Comparison of ENCODE assay signal across 11 cellular contexts in the genomic region with DNA sequence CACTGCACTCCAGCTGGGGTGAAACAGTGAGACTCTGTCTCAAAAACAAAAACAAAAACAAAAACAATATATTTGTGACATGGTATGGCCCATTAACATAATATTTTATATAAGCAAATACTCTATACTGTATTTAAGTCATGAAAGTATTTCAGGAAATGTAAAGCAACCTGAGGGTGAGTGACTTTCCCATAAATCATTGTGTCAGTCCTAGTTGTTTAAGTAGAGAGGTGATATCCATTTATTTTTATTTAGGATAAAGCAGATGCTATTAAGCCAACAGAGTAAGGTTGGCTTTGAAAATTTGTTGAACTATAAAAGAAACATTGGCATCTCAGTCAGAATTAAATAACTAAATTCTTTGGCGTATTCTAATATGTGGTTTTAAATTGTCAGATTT.
"Had no signal": no experiment of that assay in that cellular context is flagged by ENCODE, and none has a peak within 500 bp of the region (broad histone marks: within the 10 kb centered on the region; RNA-seq: fewer than 3 reads in every experiment).

No MANE protein-coding gene starts in this region.

- H3K9me3 ChIP-seq: HAP-1 had no signal

- FAIRE-seq: H1, H54 had no signal

- ATAC-seq: GM23338, HCT116 had no signal

- H3K9ac ChIP-seq: GM23248 had no signal

- H3K4me2 ChIP-seq: GM23338 had no signal

- H2AFZ ChIP-seq: GM23248, GM23338 had no signal

- DNase-seq: GM23248, GOT3, H7, H9, HCEC 1CT, HFFc6 had no signal

- H3K36me3 ChIP-seq: HAP-1 had no signal

- H3K4me3 ChIP-seq: GM23248, GM23338, HAP-1 had no signal

- H3K27ac ChIP-seq: GM23248 had no signal
